17 cellular contexts compared by ENCODE assay signal in the genomic region with DNA sequence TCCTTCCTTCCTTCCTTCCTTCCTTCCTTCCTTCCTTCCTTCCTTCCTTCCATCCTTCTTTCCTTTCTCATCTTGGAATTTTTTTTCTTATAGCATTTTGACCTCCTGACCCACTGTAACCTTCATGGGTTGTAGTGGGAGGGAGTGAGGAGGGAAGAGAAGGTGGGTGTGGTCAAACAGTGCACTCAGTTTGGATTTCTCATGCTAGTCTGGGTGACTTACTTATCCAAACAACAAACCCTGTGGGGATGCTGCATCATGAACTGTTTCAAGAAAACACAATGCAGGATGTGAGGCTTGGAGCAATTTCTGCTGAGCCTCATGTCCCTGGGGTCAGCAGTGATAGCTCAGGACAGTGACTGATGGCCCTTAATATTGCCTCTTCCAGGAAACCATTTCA.
"Had no signal": no experiment of that assay in that cellular context is flagged by ENCODE, and none has a peak within 500 bp of the region (broad histone marks: within the 10 kb centered on the region; RNA-seq: fewer than 3 reads in every experiment).

No MANE protein-coding gene starts in this region.

- H3K4me3 ChIP-seq: adrenal gland, sigmoid colon, spleen, upper lobe of left lung had no signal

- H3K4me1 ChIP-seq: adrenal gland, foreskin keratinocyte, spleen, upper lobe of left lung had no signal

- DNase-seq: activated B cell treated with CpG ODN at 0.5 μM for 24 hours; activated CD4-positive, alpha-beta T cell treated with anti-CD3 and anti-CD28 coated beads for 4 hours; activated CD4-positive, alpha-beta T cell treated with anti-CD3 and anti-CD28 coated beads, Interleukin-2, amount 50 U/mL, for 48 hours; activated CD8-positive, alpha-beta memory T cell treated with anti-CD3 and anti-CD28 coated beads, Interleukin-2, amount 50 U/mL, for 48 hours; activated naive CD4-positive, alpha-beta T cell; activated T-cell treated with anti-CD3 and anti-CD28 coated beads, Interleukin-2, amount 50 U/mL, for 4 hours; adrenal gland; cerebellar nuclear complex; foreskin keratinocyte; glutamatergic neuron; hypothalamus; nucleus accumbens; sigmoid colon; spleen; stimulated activated CD4-positive, alpha-beta T cell treated with anti-CD3 and anti-CD28 coated beads, Interleukin-4, amount 100 ng/mL, for 24 hours; stimulated activated naive CD4-positive, alpha-beta T cell treated with Interleukin-2 at 50 U/mL for 16 hours; upper lobe of left lung had no signal

- H3K9me3 ChIP-seq: adrenal gland, sigmoid colon, spleen, upper lobe of left lung had no signal

- H3K27me3 ChIP-seq: adrenal gland, sigmoid colon, upper lobe of left lung had no signal

- ATAC-seq: activated T-cell treated with anti-CD3 and anti-CD28 coated beads, Interleukin-2, amount 50 U/mL, for 4 hours; foreskin keratinocyte had no signal

- H3K27ac ChIP-seq: adrenal gland, foreskin keratinocyte, sigmoid colon, spleen, upper lobe of left lung had no signal

- H3K36me3 ChIP-seq: adrenal gland, sigmoid colon, spleen, upper lobe of left lung had no signal
